In genomic region chr1:8687539-8687938, GRCh38 we compare ENCODE assay signal across 25 cellular contexts.
A peak's percentile ranks its signal among the peaks of the same experiment; 100 is the strongest.
DNase-seq lines count a peak whose midpoint lies in the region; ATAC-seq, FAIRE-seq and TF ChIP-seq lines count a peak whose summit lies in the region.
"Had no signal": no experiment of that assay in that cellular context is flagged by ENCODE, and none has a peak within 500 bp of the region (broad histone marks: within the 10 kb centered on the region; RNA-seq: fewer than 3 reads in every experiment).

No MANE protein-coding gene starts in this region.

- FAIRE-seq in A204.1 (lab: Jason Lieb, UNC) (peak; percentile 3), GM12892 (lab: Jason Lieb, UNC) (no peak)
- FAIRE-seq: astrocyte, HepG2 had no signal

- TF ChIP-seq POLR2A in GM12892 (IDR thresholded peaks at IDR 0.05; ENCODE audit: low read depth, low read length): no peak

- H3K4me3 ChIP-seq in retinal pigment epithelial cell (ENCODE audit: low read length): no peak overlapping the region
- H3K4me3 ChIP-seq: ovary, right atrium auricular region, tibial artery had no signal

- DNase-seq in NCI-H82 (lab: John Stamatoyannopoulos, UW) (peak; percentile 89), retinal pigment epithelial cell (ENCODE audit: low read depth) (peak; percentile 65), GM12892 (ENCODE audit: insufficient read length) (no peak), activated gamma-delta T cell treated with Interleukin-2 at 50 U/mL for 16 hours (no peak), DMS53 (lab: John Stamatoyannopoulos, UW) (no peak), nucleus accumbens (lab: John Stamatoyannopoulos, UW) (no peak)
- DNase-seq: 8988T; activated CD4-positive, alpha-beta T cell treated with anti-CD3 and anti-CD28 coated beads, Interleukin-2, amount 50 U/mL, for 48 hours; activated CD4-positive, CD25-positive, alpha-beta regulatory T cell; activated CD8-positive, alpha-beta memory T cell treated with anti-CD3 and anti-CD28 coated beads, Interleukin-2, amount 50 U/mL, for 4 hours; AML-193; central memory CD4-positive, alpha-beta T cell; DND-41; naive thymus-derived CD8-positive, alpha-beta T cell; NCI-H1105; NCI-H1930; ovary; T1000; tibial artery had no signal

- peak; percentile 43 for ATAC-seq in esophagus mucosa
- ATAC-seq: HepG2; naive thymus-derived CD8-positive, alpha-beta T cell; Right ventricle myocardium inferior had no signal

- TF ChIP-seq CTCF in retinal pigment epithelial cell (conservative IDR thresholded peaks at IDR 0.05; ENCODE audit: low read depth, low read length): no peak

Comparison
In these comparisons a context has a peak if more than half of its experiments do, and no peak if none do; other contexts are left out.
1. DNase-seq: peak in NCI-H82 (single experiment) and retinal pigment epithelial cell (single experiment); none in GM12892 (single experiment), activated gamma-delta T cell treated with Interleukin-2 at 50 U/mL for 16 hours (single experiment), DMS53 (single experiment) and nucleus accumbens (0 of 56).